8 cellular contexts compared by ENCODE assay signal in genomic region chr10:62637249-62638061, GRCh38.
DNase-seq lines count a peak whose midpoint lies in the region; ATAC-seq and TF ChIP-seq lines count a peak whose summit lies in the region.

No MANE protein-coding gene starts in this region.

- peak overlapping the region; percentile 7 for H3K9ac ChIP-seq in PC-3 (ENCODE audit: low read length)

- no peaks in the 10 kb centered on the region for H3K27me3 Mint-ChIP-seq in activated naive CD4-positive, alpha-beta T cell treated with anti-CD3 and anti-CD28 coated beads for 36 hours (ENCODE audit: low read depth)
- H3K27me3 Mint-ChIP-seq in glutamatergic neuron (ENCODE audit: unreplicated experiment) = no peaks in the 10 kb centered on the region

- H2AFZ ChIP-seq in PC-3 (ENCODE audit: low read length) = peak overlapping the region; percentile 18

- H3K4me3 Mint-ChIP-seq in activated naive CD4-positive, alpha-beta T cell treated with anti-CD3 and anti-CD28 coated beads for 36 hours = no peak overlapping the region
- H3K4me3 Mint-ChIP-seq in glutamatergic neuron (ENCODE audit: unreplicated experiment) = no peak overlapping the region

- no TSS peak for BruUV-seq in PC-3 (replicated peaks; lab: Mats Ljungman, UMichigan)

- no peak for TF ChIP-seq CTCF in GM12865 (IDR thresholded peaks at IDR 0.05; ENCODE audit: insufficient read depth, low read depth, low read length, missing control alignments)
- no peak for TF ChIP-seq CTCF in PC-3 (conservative IDR thresholded peaks at IDR 0.05; ENCODE audit: low read depth, low read length)
- TF ChIP-seq CTCF in glutamatergic neuron (IDR thresholded peaks at IDR 0.05; ENCODE audit: partially characterized antibody, unreplicated experiment) = no peak
- TF ChIP-seq CTCF in GM13977 (IDR thresholded peaks at IDR 0.05; ENCODE audit: extremely low read depth, insufficient read depth, missing control alignments) = no peak

- H3K79me2 ChIP-seq in PC-3 (ENCODE audit: low read length) = no peaks in the 10 kb centered on the region

- H3K9me2 ChIP-seq in PC-3 (replicated peaks; ENCODE audit: low read length) = no peaks in the 10 kb centered on the region

- DNase-seq in GM12865 (ENCODE audit: low read depth) = peak; percentile 90
- peak; percentile 94 for DNase-seq in PC-3
- DNase-seq in activated naive CD4-positive, alpha-beta T cell treated with anti-CD3 and anti-CD28 coated beads for 36 hours = peak; percentile 81
- DNase-seq in left lobe of liver (ENCODE audit: low spot score) = no peak
- peak; percentile 79 for DNase-seq in stimulated activated CD8-positive, alpha-beta memory T cell treated with anti-CD3 and anti-CD28 coated beads, Interleukin-4, amount 100 ng/mL, for 48 hours
- DNase-seq in glutamatergic neuron = no peak
- no peak for DNase-seq in GM13977 (ENCODE audit: low spot score)

- intact Hi-C loops in PC-3 (cut with micrococcal nuclease) = no loop called here
- intact Hi-C loops in activated naive CD4-positive, alpha-beta T cell treated with anti-CD3 and anti-CD28 coated beads for 36 hours (cut with micrococcal nuclease) = loop anchor here (1.0 to 10.0 kb wide), 17 partner anchors 27 to 1070 kb away; partner anchors contain the start of genes ADO, ARID5B, EGR2 and NRBF2

- H3K36me3 Mint-ChIP-seq in activated naive CD4-positive, alpha-beta T cell treated with anti-CD3 and anti-CD28 coated beads for 36 hours (ENCODE audit: low read depth) = no peaks in the 10 kb centered on the region
- H3K36me3 Mint-ChIP-seq in glutamatergic neuron (ENCODE audit: unreplicated experiment) = no peaks in the 10 kb centered on the region

- H3F3A ChIP-seq in PC-3 (ENCODE audit: low read length, unreplicated experiment) = no peaks in the 10 kb centered on the region

- in situ Hi-C loops in GM13977 (cut with MboI; ENCODE audit: low pct_unique_long_range_greater_than_20kb, low sequenced_read_pairs, unreplicated experiment) = no loop called here

- peaks cover 31% of the 10 kb centered on the region for H3K4me1 ChIP-seq in PC-3 (ENCODE audit: insufficient read depth, low read length)

- H4K20me1 ChIP-seq in PC-3 (ENCODE audit: low read length) = no peaks in the 10 kb centered on the region

- ATAC-seq in HG02763 (IDR thresholded peaks at IDR 0.05; ENCODE audit: unreplicated experiment) = peak; percentile 55
- peak; percentile 83 for ATAC-seq in PC-3
- ATAC-seq in left lobe of liver = peak; percentile 57

- CTCF ChIA-PET in PC-3 (lab: Charles Lee) = interaction anchor here (0.5 to 1.1 kb wide), 6 partner anchors 95 to 520 kb away, joined by 3 to 7 read pairs (median 4); no protein-coding TSS in a partner anchor
- CTCF ChIA-PET in activated naive CD4-positive, alpha-beta T cell treated with anti-CD3 and anti-CD28 coated beads for 36 hours (lab: Charles Lee) = interaction anchor here (1.0 to 3.6 kb wide), 8 partner anchors 10 to 180 kb away, joined by 3 to 26 read pairs (median 5); partner anchors contain the start of gene EGR2

- H3K9me3 Mint-ChIP-seq in activated naive CD4-positive, alpha-beta T cell treated with anti-CD3 and anti-CD28 coated beads for 36 hours = no peaks in the 10 kb centered on the region
- H3K9me3 Mint-ChIP-seq in glutamatergic neuron (ENCODE audit: unreplicated experiment) = no peaks in the 10 kb centered on the region

- no peaks in the 10 kb centered on the region for H3K36me3 ChIP-seq in PC-3 (ENCODE audit: low read depth, low read length)

- peak overlapping the region; percentile 33 for H3K4me3 ChIP-seq in GM12865 (ENCODE audit: low read depth, low read length)
- H3K4me3 ChIP-seq in PC-3 (ENCODE audit: low read length) = peak overlapping the region; percentile 0; the same call in 1 of the 2 replicates

- peak overlapping the region; percentile 66 for H3K27ac ChIP-seq in PC-3 (ENCODE audit: low read length)

- H3K4me2 ChIP-seq in PC-3 (ENCODE audit: low read length) = peak overlapping the region; percentile 58

- no peaks in the 10 kb centered on the region for H3K9me3 ChIP-seq in PC-3 (ENCODE audit: low read length)

- H3K4me1 Mint-ChIP-seq in activated naive CD4-positive, alpha-beta T cell treated with anti-CD3 and anti-CD28 coated beads for 36 hours (ENCODE audit: low read depth) = peaks cover 14% of the 10 kb centered on the region
- H3K4me1 Mint-ChIP-seq in glutamatergic neuron (ENCODE audit: low read depth, unreplicated experiment) = no peaks in the 10 kb centered on the region

- no peaks in the 10 kb centered on the region for H3K27me3 ChIP-seq in PC-3 (ENCODE audit: low read length)

- no peak overlapping the region for H3K27ac Mint-ChIP-seq in activated naive CD4-positive, alpha-beta T cell treated with anti-CD3 and anti-CD28 coated beads for 36 hours
- no peak overlapping the region for H3K27ac Mint-ChIP-seq in glutamatergic neuron (ENCODE audit: unreplicated experiment)

- POLR2A ChIA-PET in PC-3 (lab: Charles Lee; ENCODE audit: unreplicated experiment) = no interaction called here

Comparison
In these comparisons a context has a peak if more than half of its experiments do, and no peak if none do; other contexts are left out.
1. DNase-seq: peak in GM12865 (single experiment), PC-3 (single experiment), activated naive CD4-positive, alpha-beta T cell treated with anti-CD3 and anti-CD28 coated beads for 36 hours (single experiment) and stimulated activated CD8-positive, alpha-beta memory T cell treated with anti-CD3 and anti-CD28 coated beads, Interleukin-4, amount 100 ng/mL, for 48 hours (single experiment); none in left lobe of liver (single experiment), glutamatergic neuron (single experiment) and GM13977 (single experiment).
2. Peak in every context shown above with its lines, with median percentiles within 50 percentile points of each other: ATAC-seq.